Comparison of ENCODE assay signal across 37 cellular contexts in genomic region chr10:113932854-113933253, GRCh38.
A peak's percentile ranks its signal among the peaks of the same experiment; 100 is the strongest.
DNase-seq lines count a peak whose midpoint lies in the region; ATAC-seq, FAIRE-seq and TF ChIP-seq lines count a peak whose summit lies in the region.
"Had no signal": no experiment of that assay in that cellular context is flagged by ENCODE, and none has a peak within 500 bp of the region (broad histone marks: within the 10 kb centered on the region; RNA-seq: fewer than 3 reads in every experiment).

No MANE protein-coding gene starts in this region.

- H3K9me2 ChIP-seq in GM23338 (ENCODE audit: insufficient read depth): peaks cover 11% of the 10 kb centered on the region; the same call in 1 of the 2 replicates

- H3K18ac ChIP-seq in IMR-90 (ENCODE audit: low read depth, low read length): no peak overlapping the region

- POLR2A ChIA-PET in HEK293 (lab: Yijun Ruan, JAX): no interaction called here
- POLR2A ChIA-PET in IMR-90 (lab: Charles Lee; ENCODE audit: unreplicated experiment): interaction anchor here (0.6 kb wide), 1 partner anchor 1751 kb away, joined by 4 read pairs; no protein-coding TSS in a partner anchor

- no peak overlapping the region for H3K23ac ChIP-seq in IMR-90 (ENCODE audit: low read depth, low read length)

- no peak overlapping the region for H2BK15ac ChIP-seq in IMR-90 (ENCODE audit: low read depth, low read length)

- H3K9me1 ChIP-seq in IMR-90 (ENCODE audit: insufficient read depth, low read length): no peaks in the 10 kb centered on the region

- H3K36me3 ChIP-seq in HEK293 (ENCODE audit: control insufficient read depth in 2 of 2, insufficient read depth in 1 of 2, low read length in 2 of 2) (no peaks in the 10 kb centered on the region), IMR-90 (ENCODE audit: control insufficient read depth, insufficient read depth, low read length) (no peaks in the 10 kb centered on the region), GM23338 (ENCODE audit: insufficient read depth) (no peaks in the 10 kb centered on the region)
- H3K36me3 ChIP-seq: BE2C; BLaER1; BLaER1 treated with 17β-estradiol and CSF1 and Interleukin-3, amounts not matched to agents 10 nM and 100 nM had no signal

- no peaks in the 10 kb centered on the region for H4K20me1 ChIP-seq in IMR-90 (ENCODE audit: insufficient read depth, low read length)
- no peaks in the 10 kb centered on the region for H4K20me1 ChIP-seq in GM23338 (replicated peaks; ENCODE audit: insufficient read depth)
- H4K20me1 ChIP-seq: BLaER1; BLaER1 treated with 17β-estradiol and CSF1 and Interleukin-3, amounts not matched to agents 10 nM and 100 nM had no signal

- H3K4me2 ChIP-seq in IMR-90 (ENCODE audit: low read depth, low read length) (no peak overlapping the region), GM23338 (no peak overlapping the region)
- H3K4me2 ChIP-seq: A549; BLaER1; BLaER1 treated with 17β-estradiol and CSF1 and Interleukin-3, amounts not matched to agents 10 nM and 100 nM had no signal

- no peak for TF ChIP-seq RAD21 in IMR-90 (IDR thresholded peaks at IDR 0.05; ENCODE audit: low read length)

- no peak overlapping the region for H3K27ac Mint-ChIP-seq in activated CD4-positive, alpha-beta T cell treated with anti-CD3 and anti-CD28 coated beads, Interleukin-2, amount 10 ng/mL, durations not matched to agents 24 days and 14 days
- no peak overlapping the region for H3K27ac Mint-ChIP-seq in GM23338
- H3K27ac Mint-ChIP-seq in activated T-cell treated with anti-CD3 and anti-CD28 coated beads, Interleukin-2, amount 50 U/mL, for 72 hours: no peak overlapping the region
- H3K27ac Mint-ChIP-seq: B cell; CD14-positive monocyte; CD4-positive, alpha-beta memory T cell; CD4-positive, alpha-beta T cell; CD8-positive, alpha-beta memory T cell; CD8-positive, alpha-beta T cell had no signal

- TF ChIP-seq POLR2A in GM12891 (IDR thresholded peaks at IDR 0.05; ENCODE audit: low read depth, low read length) (no peak), IMR-90 (IDR thresholded peaks at IDR 0.05; ENCODE audit: low read depth, low read length) (no peak)

- H3K27me3 ChIP-seq in IMR-90 (ENCODE audit: control insufficient read depth, insufficient read depth, low read length): peaks cover 2% of the 10 kb centered on the region; the same call in 1 of the 2 replicates
- no peaks in the 10 kb centered on the region for H3K27me3 ChIP-seq in GM23338 (ENCODE audit: insufficient read depth)
- H3K27me3 ChIP-seq: BLaER1; BLaER1 treated with 17β-estradiol and CSF1 and Interleukin-3, amounts not matched to agents 10 nM and 100 nM had no signal

- in situ Hi-C loops in IMR-90 (cut with MboI; ENCODE audit: low sequenced_read_pairs): no loop called here

- BruUV-seq in IMR-90 (replicated peaks; lab: Mats Ljungman, UMichigan): no TSS peak

- H3K56ac ChIP-seq in IMR-90 (ENCODE audit: extremely low read depth, insufficient read depth, low read length): no peak overlapping the region

- H3F3A ChIP-seq in GM23338 (replicated peaks; ENCODE audit: low read depth): no peaks in the 10 kb centered on the region

- H4K91ac ChIP-seq in IMR-90 (ENCODE audit: insufficient read depth, low read depth, low read length): no peak overlapping the region

- H3K9me3 ChIP-seq in HEK293 (ENCODE audit: control insufficient read depth, insufficient read depth, low read depth, low read length) (no peaks in the 10 kb centered on the region), IMR-90 (ENCODE audit: control insufficient read depth, insufficient read depth, low read length) (no peaks in the 10 kb centered on the region)
- H3K9me3 ChIP-seq: A549, BE2C, BLaER1, Caco-2 had no signal

- intact Hi-C loops in activated CD4-positive, alpha-beta T cell treated with anti-CD3 and anti-CD28 coated beads, Interleukin-2, amount 10 ng/mL, durations not matched to agents 24 days and 14 days (cut with micrococcal nuclease): no loop called here
- intact Hi-C loops in IMR-90 (cut with micrococcal nuclease): no loop called here

- no peaks in the 10 kb centered on the region for H3K4me1 Mint-ChIP-seq in activated CD4-positive, alpha-beta T cell treated with anti-CD3 and anti-CD28 coated beads, Interleukin-2, amount 10 ng/mL, durations not matched to agents 24 days and 14 days
- peaks cover 3% of the 10 kb centered on the region; the same call in 2 of the 3 replicates for H3K4me1 Mint-ChIP-seq in GM23338
- H3K4me1 Mint-ChIP-seq in activated T-cell treated with anti-CD3 and anti-CD28 coated beads, Interleukin-2, amount 50 U/mL, for 72 hours (ENCODE audit: low read depth): no peaks in the 10 kb centered on the region
- H3K4me1 Mint-ChIP-seq: B cell had no signal

- CTCF ChIA-PET in HEK293 (lab: Yijun Ruan, JAX): interaction anchor here (0.6 kb wide), 1 partner anchor 168 kb away, joined by 5 read pairs; no protein-coding TSS in a partner anchor
- CTCF ChIA-PET in IMR-90 (lab: Yijun Ruan, JAX): no interaction called here

- peaks cover 24% of the 10 kb centered on the region for H3K27me3 Mint-ChIP-seq in activated CD4-positive, alpha-beta T cell treated with anti-CD3 and anti-CD28 coated beads, Interleukin-2, amount 10 ng/mL, durations not matched to agents 24 days and 14 days
- no peaks in the 10 kb centered on the region for H3K27me3 Mint-ChIP-seq in GM23338 (ENCODE audit: insufficient read depth, low read depth, poor library complexity)
- peaks cover 14% of the 10 kb centered on the region for H3K27me3 Mint-ChIP-seq in activated T-cell treated with anti-CD3 and anti-CD28 coated beads, Interleukin-2, amount 50 U/mL, for 72 hours (ENCODE audit: low read depth)
- H3K27me3 Mint-ChIP-seq: CD4-positive, alpha-beta memory T cell had no signal

- DNase-seq in activated CD4-positive, alpha-beta T cell treated with anti-CD3 and anti-CD28 coated beads, Interleukin-2, amount 10 ng/mL, durations not matched to agents 24 days and 14 days: peak; percentile 24
- DNase-seq in activated CD4-positive, alpha-beta T cell treated with anti-CD3 and anti-CD28 coated beads for 48 hours: no peak
- no peak for DNase-seq in GM12891 (ENCODE audit: insufficient read length, low spot score)
- no peak for DNase-seq in IMR-90
- DNase-seq in GM23338 (ENCODE audit: low spot score): no peak
- DNase-seq in activated T-cell treated with anti-CD3 and anti-CD28 coated beads, Interleukin-2, amount 50 U/mL, for 72 hours: no peak
- DNase-seq: 8988T; ACHN; AML-193; BE2C; C1 segment of cervical spinal cord; Caco-2; Calu3; CD4-positive, alpha-beta memory T cell; CD4-positive, alpha-beta T cell; CD4-positive, CD25-positive, alpha-beta regulatory T cell; CD8-positive, alpha-beta memory T cell; CD8-positive, alpha-beta T cell; COR-L47; DMS 273 treated with DMSO at 0.1 percent for 48 hours; DMS153; DMS53; DMS79; DMS79 treated with DMSO at 0.1 percent for 48 hours; DND-41; EL had no signal

- H2AK9ac ChIP-seq in IMR-90 (replicated peaks; ENCODE audit: low read depth, low read length, poor library complexity): peak overlapping the region; percentile 42

- no peak overlapping the region for H2BK20ac ChIP-seq in IMR-90 (ENCODE audit: low read depth, low read length)

- H4K8ac ChIP-seq in IMR-90 (ENCODE audit: low read depth in 2 of 2, low read length in 2 of 2): no peak overlapping the region

- no peaks in the 10 kb centered on the region for H3K79me2 ChIP-seq in GM23338 (replicated peaks; ENCODE audit: insufficient read depth)

- no peaks in the 10 kb centered on the region for H3K79me1 ChIP-seq in IMR-90 (ENCODE audit: low read depth in 1 of 2, low read length in 2 of 2)

- H3K4me1 ChIP-seq in HEK293 (ENCODE audit: control insufficient read depth, insufficient read depth, low read length) (no peaks in the 10 kb centered on the region), IMR-90 (ENCODE audit: control insufficient read depth, insufficient read depth, low read length) (no peaks in the 10 kb centered on the region), GM23338 (ENCODE audit: insufficient read depth) (no peaks in the 10 kb centered on the region)
- H3K4me1 ChIP-seq: A549, Caco-2 had no signal

- no peak overlapping the region for H3K4ac ChIP-seq in IMR-90 (ENCODE audit: low read depth, low read length)

- H3K4me3 Mint-ChIP-seq in activated CD4-positive, alpha-beta T cell treated with anti-CD3 and anti-CD28 coated beads, Interleukin-2, amount 10 ng/mL, durations not matched to agents 24 days and 14 days: no peak overlapping the region
- no peak overlapping the region for H3K4me3 Mint-ChIP-seq in GM23338
- no peak overlapping the region for H3K4me3 Mint-ChIP-seq in activated T-cell treated with anti-CD3 and anti-CD28 coated beads, Interleukin-2, amount 50 U/mL, for 72 hours
- H3K4me3 Mint-ChIP-seq: B cell; CD14-positive monocyte; CD4-positive, alpha-beta memory T cell; CD4-positive, alpha-beta T cell; CD4-positive, CD25-positive, alpha-beta regulatory T cell; CD8-positive, alpha-beta memory T cell; CD8-positive, alpha-beta T cell had no signal

- no CpG with 5 or more reads among the region's 1 CpG for WGBS in IMR-90 (ENCODE audit: extremely low coverage in 2 of 2, insufficient read length in 1 of 2), 2 experiments

- no peak overlapping the region for H3K14ac ChIP-seq in IMR-90 (replicated peaks; ENCODE audit: low read depth, low read length)

- no peak overlapping the region for H2BK5ac ChIP-seq in IMR-90 (ENCODE audit: low read depth, low read length, poor library complexity, severe bottlenecking)

- H2BK120ac ChIP-seq in IMR-90 (ENCODE audit: low read depth, low read length): no peak overlapping the region

- no peak overlapping the region for H4K5ac ChIP-seq in IMR-90 (ENCODE audit: low read depth, low read length)

- FAIRE-seq in GM12891 (lab: Jason Lieb, UNC): peak; percentile 35
- FAIRE-seq: A204.1, A549, D721Med had no signal

- no peak overlapping the region for H3K27ac ChIP-seq in HEK293 (ENCODE audit: extremely low read depth, low read depth, low read length)
- H3K27ac ChIP-seq in IMR-90 (ENCODE audit: insufficient read depth, low read length): no peak overlapping the region
- H3K27ac ChIP-seq in GM23338 (ENCODE audit: low read depth): no peak overlapping the region
- H3K27ac ChIP-seq: 22Rv1; A549; BLaER1; BLaER1 treated with 17β-estradiol and CSF1 and Interleukin-3, amounts not matched to agents 10 nM and 100 nM; C4-2B had no signal

- peaks cover 7% of the 10 kb centered on the region for H3K9me3 Mint-ChIP-seq in activated CD4-positive, alpha-beta T cell treated with anti-CD3 and anti-CD28 coated beads, Interleukin-2, amount 10 ng/mL, durations not matched to agents 24 days and 14 days
- H3K9me3 Mint-ChIP-seq in GM23338: no peaks in the 10 kb centered on the region; the same call in 2 of the 3 replicates
- no peaks in the 10 kb centered on the region for H3K9me3 Mint-ChIP-seq in activated T-cell treated with anti-CD3 and anti-CD28 coated beads, Interleukin-2, amount 50 U/mL, for 72 hours
- H3K9me3 Mint-ChIP-seq: CD4-positive, alpha-beta T cell; CD8-positive, alpha-beta memory T cell; CD8-positive, alpha-beta T cell had no signal

- ATAC-seq in IMR-90 (ENCODE audit: low read depth) (no peak), GM23338 (no peak), HG02970 (IDR thresholded peaks at IDR 0.05; ENCODE audit: low FRiP score, unreplicated experiment) (no peak)
- no peak for ATAC-seq in activated T-cell treated with anti-CD3 and anti-CD28 coated beads, Interleukin-2, amount 50 U/mL, for 72 hours (replicated peaks in 1 of 2)
- ATAC-seq: A549; CD8-positive, alpha-beta T cell had no signal

- H3K4me3 ChIP-seq in HEK293 (ENCODE audit: low read depth, low read length) (no peak overlapping the region), IMR-90 (ENCODE audit: insufficient read depth, low read depth, low read length) (no peak overlapping the region), GM23338 (no peak overlapping the region)
- H3K4me3 ChIP-seq: A549; BLaER1; BLaER1 treated with 17β-estradiol and CSF1 and Interleukin-3, amounts not matched to agents 10 nM and 100 nM had no signal

- TF ChIP-seq CTCF in HEK293 (tag by site-specific recombination; IDR thresholded peaks at IDR 0.05) (no peak), IMR-90 (conservative IDR thresholded peaks at IDR 0.05; ENCODE audit: low read depth, low read length) (no peak), GM23338 (conservative IDR thresholded peaks at IDR 0.05; ENCODE audit: low read depth in 2 of 2) (no peak)

- H3K9ac ChIP-seq in IMR-90 (ENCODE audit: low read depth, low read length): no peak overlapping the region
- H3K9ac ChIP-seq: BLaER1; BLaER1 treated with 17β-estradiol and CSF1 and Interleukin-3, amounts not matched to agents 10 nM and 100 nM had no signal

- no peak overlapping the region for H2AK5ac ChIP-seq in IMR-90 (ENCODE audit: low read depth, low read length)

- dilution Hi-C loops in IMR-90 (cut with HindIII; ENCODE audit: low sequenced_read_pairs, unreplicated experiment): no loop called here

- H3K36me3 Mint-ChIP-seq in activated CD4-positive, alpha-beta T cell treated with anti-CD3 and anti-CD28 coated beads, Interleukin-2, amount 10 ng/mL, durations not matched to agents 24 days and 14 days (ENCODE audit: low read depth): no peaks in the 10 kb centered on the region
- H3K36me3 Mint-ChIP-seq in GM23338 (ENCODE audit: low read depth): no peaks in the 10 kb centered on the region
- H3K36me3 Mint-ChIP-seq in activated T-cell treated with anti-CD3 and anti-CD28 coated beads, Interleukin-2, amount 50 U/mL, for 72 hours (ENCODE audit: insufficient read depth in 2 of 2): no peaks in the 10 kb centered on the region
- H3K36me3 Mint-ChIP-seq: CD4-positive, alpha-beta memory T cell; CD4-positive, CD25-positive, alpha-beta regulatory T cell; CD8-positive, alpha-beta T cell had no signal

- no peak overlapping the region for H2AFZ ChIP-seq in IMR-90 (replicated peaks; ENCODE audit: low read length, poor library complexity)
- no peak overlapping the region for H2AFZ ChIP-seq in GM23338
